Comparison of ENCODE assay signal across 8 cellular contexts in the genomic region with DNA sequence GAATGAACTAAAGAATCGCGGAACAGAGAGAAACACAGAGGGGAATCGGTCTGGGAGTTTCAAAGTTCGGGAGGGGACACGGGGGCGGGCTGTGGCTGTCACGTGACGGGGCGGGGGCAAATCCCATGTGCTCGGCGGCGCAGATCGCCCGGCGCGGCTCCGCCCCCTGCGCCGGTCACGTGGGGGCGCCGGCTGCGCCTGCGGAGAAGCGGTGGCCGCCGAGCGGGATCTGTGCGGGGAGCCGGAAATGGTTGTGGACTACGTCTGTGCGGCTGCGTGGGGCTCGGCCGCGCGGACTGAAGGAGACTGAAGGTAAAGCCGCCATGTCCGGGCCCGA. TPM values are rescaled to one million over a fixed set of nuclear protein-coding genes. Genes with fewer than 3 reads are reported as not detected.
DNase-seq lines count a peak whose midpoint lies in the region; ATAC-seq and TF ChIP-seq lines count a peak whose summit lies in the region.

A gene with protein sequence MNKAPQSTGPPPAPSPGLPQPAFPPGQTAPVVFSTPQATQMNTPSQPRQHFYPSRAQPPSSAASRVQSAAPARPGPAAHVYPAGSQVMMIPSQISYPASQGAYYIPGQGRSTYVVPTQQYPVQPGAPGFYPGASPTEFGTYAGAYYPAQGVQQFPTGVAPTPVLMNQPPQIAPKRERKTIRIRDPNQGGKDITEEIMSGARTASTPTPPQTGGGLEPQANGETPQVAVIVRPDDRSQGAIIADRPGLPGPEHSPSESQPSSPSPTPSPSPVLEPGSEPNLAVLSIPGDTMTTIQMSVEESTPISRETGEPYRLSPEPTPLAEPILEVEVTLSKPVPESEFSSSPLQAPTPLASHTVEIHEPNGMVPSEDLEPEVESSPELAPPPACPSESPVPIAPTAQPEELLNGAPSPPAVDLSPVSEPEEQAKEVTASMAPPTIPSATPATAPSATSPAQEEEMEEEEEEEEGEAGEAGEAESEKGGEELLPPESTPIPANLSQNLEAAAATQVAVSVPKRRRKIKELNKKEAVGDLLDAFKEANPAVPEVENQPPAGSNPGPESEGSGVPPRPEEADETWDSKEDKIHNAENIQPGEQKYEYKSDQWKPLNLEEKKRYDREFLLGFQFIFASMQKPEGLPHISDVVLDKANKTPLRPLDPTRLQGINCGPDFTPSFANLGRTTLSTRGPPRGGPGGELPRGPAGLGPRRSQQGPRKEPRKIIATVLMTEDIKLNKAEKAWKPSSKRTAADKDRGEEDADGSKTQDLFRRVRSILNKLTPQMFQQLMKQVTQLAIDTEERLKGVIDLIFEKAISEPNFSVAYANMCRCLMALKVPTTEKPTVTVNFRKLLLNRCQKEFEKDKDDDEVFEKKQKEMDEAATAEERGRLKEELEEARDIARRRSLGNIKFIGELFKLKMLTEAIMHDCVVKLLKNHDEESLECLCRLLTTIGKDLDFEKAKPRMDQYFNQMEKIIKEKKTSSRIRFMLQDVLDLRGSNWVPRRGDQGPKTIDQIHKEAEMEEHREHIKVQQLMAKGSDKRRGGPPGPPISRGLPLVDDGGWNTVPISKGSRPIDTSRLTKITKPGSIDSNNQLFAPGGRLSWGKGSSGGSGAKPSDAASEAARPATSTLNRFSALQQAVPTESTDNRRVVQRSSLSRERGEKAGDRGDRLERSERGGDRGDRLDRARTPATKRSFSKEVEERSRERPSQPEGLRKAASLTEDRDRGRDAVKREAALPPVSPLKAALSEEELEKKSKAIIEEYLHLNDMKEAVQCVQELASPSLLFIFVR (N-terminal part only) (plus strand): TSS at position 244 of the 337 bp plus-strand sequence. CDS start 1,191 bp downstream, outside the sequence.

- DNase-seq in BJ (ENCODE audit: low read depth) = peak; percentile 71
- DNase-seq in NCI-H526 treated with DMSO at 0.1 percent for 48 hours (lab: John Stamatoyannopoulos, UW) = peak; percentile 74
- peak; percentile 92 for DNase-seq in activated CD4-positive, alpha-beta T cell treated with anti-CD3 and anti-CD28 coated beads, Interleukin-2, amount 10 ng/mL, durations not matched to agents 7 days and 5 days
- DNase-seq in coronary artery (ENCODE audit: low spot score) = peak; percentile 95
- peak; percentile 96 for DNase-seq in left lobe of liver (ENCODE audit: low spot score)
- peak; percentile 90 for DNase-seq in stimulated activated CD4-positive, alpha-beta T cell treated with anti-CD3 and anti-CD28 coated beads, Interleukin-2, amount 100 ng/mL, for 4 hours (ENCODE audit: low read depth)

- ATAC-seq in GM19328 (IDR thresholded peaks at IDR 0.05; ENCODE audit: unreplicated experiment) (peak; percentile 81), HG03469 (IDR thresholded peaks at IDR 0.05; ENCODE audit: unreplicated experiment) (peak; percentile 82), left lobe of liver (peak; percentile 74)

- H3K27ac Mint-ChIP-seq in activated CD4-positive, alpha-beta T cell treated with anti-CD3 and anti-CD28 coated beads, Interleukin-2, amount 10 ng/mL, durations not matched to agents 7 days and 5 days = peak within 1 kb of the TSS; percentile 92

- peak within 1 kb of the TSS; percentile 94 for H3K4me3 ChIP-seq in BJ (ENCODE audit: low read depth, low read length)
- H3K4me3 ChIP-seq in coronary artery = peak within 1 kb of the TSS; percentile 79

- no peaks in the 10 kb centered on the region for H3K27me3 ChIP-seq in BJ (ENCODE audit: control insufficient read depth, insufficient read depth, low read length)

- H3K27me3 Mint-ChIP-seq in activated CD4-positive, alpha-beta T cell treated with anti-CD3 and anti-CD28 coated beads, Interleukin-2, amount 10 ng/mL, durations not matched to agents 7 days and 5 days = no peaks in the 10 kb centered on the region

- POLR2A ChIA-PET in BJ (lab: Charles Lee) = no interaction called here
- POLR2A ChIA-PET in activated CD4-positive, alpha-beta T cell treated with anti-CD3 and anti-CD28 coated beads, Interleukin-2, amount 10 ng/mL, durations not matched to agents 7 days and 5 days (lab: Charles Lee) = no interaction called here

- CTCF ChIA-PET in BJ (lab: Yijun Ruan, JAX) = no interaction called here
- CTCF ChIA-PET in activated CD4-positive, alpha-beta T cell treated with anti-CD3 and anti-CD28 coated beads, Interleukin-2, amount 10 ng/mL, durations not matched to agents 7 days and 5 days (lab: Charles Lee) = no interaction called here

- no peaks in the 10 kb centered on the region for H3K9me3 Mint-ChIP-seq in activated CD4-positive, alpha-beta T cell treated with anti-CD3 and anti-CD28 coated beads, Interleukin-2, amount 10 ng/mL, durations not matched to agents 7 days and 5 days

- peak within 1 kb of the TSS; percentile 96 to 99 for H3K27ac ChIP-seq in coronary artery

- H3K4me3 Mint-ChIP-seq in activated CD4-positive, alpha-beta T cell treated with anti-CD3 and anti-CD28 coated beads, Interleukin-2, amount 10 ng/mL, durations not matched to agents 7 days and 5 days = peak within 1 kb of the TSS; percentile 83

- H3K36me3 Mint-ChIP-seq in activated CD4-positive, alpha-beta T cell treated with anti-CD3 and anti-CD28 coated beads, Interleukin-2, amount 10 ng/mL, durations not matched to agents 7 days and 5 days (ENCODE audit: low read depth) = peaks cover 29% of the 10 kb centered on the region

- H3K36me3 ChIP-seq in BJ (ENCODE audit: control insufficient read depth, insufficient read depth, low read length) = peaks cover 7% of the 10 kb centered on the region

- peaks cover 30% of the 10 kb centered on the region for H3K4me1 Mint-ChIP-seq in activated CD4-positive, alpha-beta T cell treated with anti-CD3 and anti-CD28 coated beads, Interleukin-2, amount 10 ng/mL, durations not matched to agents 7 days and 5 days

- TF ChIP-seq CTCF in BJ (IDR thresholded peaks at IDR 0.05; ENCODE audit: insufficient read depth, low read depth, low read length) (no peak), coronary artery (IDR thresholded peaks at IDR 0.05) (no peak)

RNA-seq across cellular contexts. Expression of the gene that starts here (rescaled TPM):
- polyA plus RNA-seq in BJ (2011; rRNA removed) = 222 and 370 TPM in 2 replicates
- 187 and 236 TPM in 2 replicates for polyA minus RNA-seq in BJ (2011; rRNA and poly(A)+ RNA removed)
- 100 to 1,000 TPM; 269 to 300 TPM for total RNA-seq in activated CD4-positive, alpha-beta T cell treated with anti-CD3 and anti-CD28 coated beads, Interleukin-2, amount 10 ng/mL, durations not matched to agents 7 days and 5 days
- total RNA-seq in left lobe of liver = 341 TPM

Comparison
In these comparisons a context has a peak if more than half of its experiments do, and no peak if none do; other contexts are left out.
1. Peak in every context shown above with its lines: DNase-seq, ATAC-seq, H3K4me3 ChIP-seq and H3K27ac ChIP-seq.